In the genomic region with DNA sequence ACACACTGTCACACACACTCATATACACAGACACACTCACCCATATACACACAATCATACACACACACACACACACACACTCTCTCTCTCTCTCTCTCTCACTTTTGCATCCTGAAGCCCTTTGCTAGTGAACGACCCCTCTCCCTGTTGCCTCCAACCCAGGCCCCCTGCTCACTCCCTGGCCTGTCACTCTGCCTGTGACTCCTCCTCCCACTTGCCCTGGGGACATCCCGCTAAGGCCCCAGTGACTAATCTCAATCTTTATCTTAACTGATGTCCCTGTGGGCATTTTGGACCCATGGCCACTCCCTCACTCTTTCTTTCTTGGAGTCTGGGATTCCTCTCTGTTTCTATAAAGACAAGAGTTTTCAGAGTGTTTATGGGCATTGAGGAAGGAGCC, we compare ENCODE assay signal across 28 cellular contexts. TPM values are rescaled to one million over a fixed set of nuclear protein-coding genes. Genes with fewer than 3 reads are reported as not detected.
DNase-seq lines count a peak whose midpoint lies in the region; ATAC-seq and TF ChIP-seq lines count a peak whose summit lies in the region.
"Had no signal": no experiment of that assay in that cellular context is flagged by ENCODE, and none has a peak within 500 bp of the region (broad histone marks: within the 10 kb centered on the region; RNA-seq: fewer than 3 reads in every experiment).

No MANE protein-coding gene starts in this region.

- H3K36me3 ChIP-seq in heart left ventricle (no peaks in the 10 kb centered on the region), Panc1 (ENCODE audit: control insufficient read depth, insufficient read depth, low read length) (no peaks in the 10 kb centered on the region)
- H3K36me3 ChIP-seq: SJSA1 had no signal

- H3K4me1 ChIP-seq in heart left ventricle = peaks cover 0 to 13% (median 0%) of the 10 kb centered on the region in 12 donors
- peaks cover 8% of the 10 kb centered on the region for H3K4me1 ChIP-seq in Panc1 (ENCODE audit: control insufficient read depth, insufficient read depth, low read length)

- ATAC-seq in Right ventricle myocardium inferior = no peak
- no peak for ATAC-seq in heart left ventricle
- ATAC-seq in Panc1 = peak; percentile 32; the same call in 1 of the 2 replicates
- ATAC-seq in HG02870 (IDR thresholded peaks at IDR 0.05; ENCODE audit: unreplicated experiment) = no peak
- no peak for ATAC-seq in GM21825 (IDR thresholded peaks at IDR 0.05; ENCODE audit: unreplicated experiment)
- ATAC-seq: GM12878, HCT116, T-cell had no signal

- POLR2A ChIA-PET in Panc1 (lab: Charles Lee) = no interaction called here

- H3K27me3 Mint-ChIP-seq in nephron (ENCODE audit: low read depth) = peaks cover 41% of the 10 kb centered on the region

- intact Hi-C loops in Right ventricle myocardium inferior (cut with DNase I) (no loop called here), heart left ventricle (cut with DNase I) (no loop called here), Panc1 (cut with micrococcal nuclease; ENCODE audit: unreplicated experiment) (no loop called here)

- H3K9me3 ChIP-seq in heart left ventricle (no peaks in the 10 kb centered on the region), Panc1 (ENCODE audit: control insufficient read depth, insufficient read depth, low read depth, low read length) (no peaks in the 10 kb centered on the region)
- H3K9me3 ChIP-seq: SJSA1 had no signal

- no peak overlapping the region for H3K27ac ChIP-seq in heart left ventricle
- no peak overlapping the region for H3K27ac ChIP-seq in Panc1 (ENCODE audit: low read length)
- H3K27ac ChIP-seq: KMS-11, SJSA1 had no signal

- H3K4me1 Mint-ChIP-seq in nephron = peaks cover 68% of the 10 kb centered on the region

- WGBS in heart left ventricle, 4 donors = 66 to 80% (median 74%) methylated on average over 2 of the region's 2 CpGs

- H3K27ac Mint-ChIP-seq in nephron = peak overlapping the region in 2 of 3 experiments; percentile 8 to 41
- H3K27ac Mint-ChIP-seq: CD4-positive, alpha-beta T cell; T-cell had no signal

- no peak overlapping the region for H3K4me3 ChIP-seq in heart left ventricle
- no peak overlapping the region for H3K4me3 ChIP-seq in Panc1 (ENCODE audit: low read depth in 2 of 2, low read length in 2 of 2)
- H3K4me3 ChIP-seq: GM12878, SJSA1 had no signal

- no TSS peak for BruUV-seq in Panc1 (replicated peaks; lab: Mats Ljungman, UMichigan)

- H3K36me3 Mint-ChIP-seq in nephron (ENCODE audit: low read depth) = no peaks in the 10 kb centered on the region
- H3K36me3 Mint-ChIP-seq: T-cell had no signal

- no peaks in the 10 kb centered on the region for H3K9me3 Mint-ChIP-seq in nephron
- H3K9me3 Mint-ChIP-seq: CD4-positive, alpha-beta T cell; T-cell had no signal

- in situ Hi-C loops in Panc1 (cut with HindIII; ENCODE audit: low pct_unique_long_range_greater_than_20kb, low sequenced_read_pairs) = no loop called here

- TF ChIP-seq POLR2A in heart left ventricle (IDR thresholded peaks at IDR 0.05) = no peak

- CTCF ChIA-PET in Panc1 (lab: Charles Lee) = no interaction called here

- no peak overlapping the region for H3K4me3 Mint-ChIP-seq in nephron
- H3K4me3 Mint-ChIP-seq: CD4-positive, alpha-beta T cell; T-cell had no signal

- DNase-seq in Right ventricle myocardium inferior (ENCODE audit: missing footprints) (peak; percentile 4), heart left ventricle (no peak), Kasumi-1 (lab: John Stamatoyannopoulos, UW) (peak; percentile 31 to 36), Panc1 (ENCODE audit: low read depth, low spot score) (no peak), AML-193 (lab: John Stamatoyannopoulos, UW) (no peak)
- DNase-seq: 8988T; ACHN; CD4-positive, alpha-beta T cell; DMS53; GDM1; NCI-H1105 treated with DMSO at 0.1 percent for 48 hours; NCI-H1694; NCI-H2029 treated with DMSO at 0.1 percent for 48 hours; NCI-H510A; Right ventricle myocardium superior; T-cell had no signal

- H3K27me3 ChIP-seq in heart left ventricle (peaks cover 0 to 31% (median 0%) of the 10 kb centered on the region in 9 donors), Panc1 (ENCODE audit: control insufficient read depth, insufficient read depth, low read length) (no peaks in the 10 kb centered on the region)

- TF ChIP-seq CTCF in heart left ventricle (IDR thresholded peaks at IDR 0.05) (no peak), Panc1 (IDR thresholded peaks at IDR 0.05) (no peak), nephron (IDR thresholded peaks at IDR 0.05; ENCODE audit: unreplicated experiment in 3 of 3) (no peak)

RNA-seq across cellular contexts. Expression of gene DLK1, which starts 10.9 kb away (rescaled TPM):
- total RNA-seq in Right ventricle myocardium inferior (52.3 TPM), heart left ventricle (10 to 100 TPM in 5 of 9 donors, 1 to 10 TPM in 4; 1.4 to 52.4 (median 10.2) TPM), Panc1 (2021; ENCODE audit: unreplicated experiment) (0.69 TPM)
- polyA plus RNA-seq in heart left ventricle = 1 to 10 TPM; 3.7 to 6.4 TPM
- not detected for polyA plus RNA-seq in Panc1 (2012; ENCODE audit: insufficient read length)
- total RNA-seq: CD4-positive, alpha-beta T cell; H4; HT1080; RPMI7951; SJSA1; T-helper 2 cell treated with Interferon-gamma antibody and Interleukin-4, amounts not matched to agents 100 ng/mL and 5 ng/mL, for 36 hours had no signal
- polyA plus RNA-seq: BJ, GM12878 had no signal

Comparison
In these comparisons a context has a peak if more than half of its experiments do, and no peak if none do; other contexts are left out.
1. DNase-seq: peak in Right ventricle myocardium inferior (single experiment) and Kasumi-1 (2 of 2); none in heart left ventricle (0 of 5), Panc1 (single experiment) and AML-193 (0 of 2).